ENCODE assay signal across 1 cellular context in the genomic region with DNA sequence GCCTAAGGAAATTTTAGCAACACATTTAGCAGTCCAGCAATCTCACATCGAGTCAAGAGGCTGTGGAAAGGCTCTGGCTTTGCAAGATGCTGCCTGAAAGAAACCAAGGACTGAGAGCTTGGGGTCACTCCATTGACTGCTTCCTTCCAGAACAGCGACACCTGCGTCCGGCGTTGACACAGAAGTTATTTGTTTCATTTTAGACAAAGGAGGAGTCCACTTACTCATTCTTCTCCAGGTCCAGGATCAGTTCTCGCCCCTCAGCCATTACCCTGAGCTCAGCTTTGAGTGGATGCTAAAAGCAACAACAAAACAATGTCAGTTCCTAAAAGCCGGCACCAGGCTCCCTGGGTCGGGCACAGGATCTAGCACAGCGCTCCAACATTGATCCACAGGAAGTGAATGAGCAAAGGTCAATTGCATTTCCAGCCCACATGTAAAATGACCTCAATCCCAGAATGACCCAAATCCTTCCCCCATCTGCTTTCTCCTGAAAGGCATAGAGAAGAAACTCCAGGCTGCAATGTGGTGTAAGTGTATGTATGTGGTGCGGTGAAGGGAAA.
TF ChIP-seq lines count a peak whose summit lies in the region.

No MANE protein-coding gene starts in this region.

TF ChIP-seq in WTC11, 78 proteins besides CTCF, POLR2A, EP300 and RAD21 (continued from another document):
- TF ChIP-seq KAT7 (CRISPR knock-in tag; IDR thresholded peaks at IDR 0.05; ENCODE audit: borderline replicate concordance) (no peak), TCF7 (CRISPR knock-in tag; IDR thresholded peaks at IDR 0.05; ENCODE audit: low read depth) (no peak), NFATC4 (CRISPR knock-in tag; IDR thresholded peaks at IDR 0.05) (no peak), JAZF1 (CRISPR knock-in tag; IDR thresholded peaks at IDR 0.05) (no peak)
- TF ChIP-seq, protein P1, sequence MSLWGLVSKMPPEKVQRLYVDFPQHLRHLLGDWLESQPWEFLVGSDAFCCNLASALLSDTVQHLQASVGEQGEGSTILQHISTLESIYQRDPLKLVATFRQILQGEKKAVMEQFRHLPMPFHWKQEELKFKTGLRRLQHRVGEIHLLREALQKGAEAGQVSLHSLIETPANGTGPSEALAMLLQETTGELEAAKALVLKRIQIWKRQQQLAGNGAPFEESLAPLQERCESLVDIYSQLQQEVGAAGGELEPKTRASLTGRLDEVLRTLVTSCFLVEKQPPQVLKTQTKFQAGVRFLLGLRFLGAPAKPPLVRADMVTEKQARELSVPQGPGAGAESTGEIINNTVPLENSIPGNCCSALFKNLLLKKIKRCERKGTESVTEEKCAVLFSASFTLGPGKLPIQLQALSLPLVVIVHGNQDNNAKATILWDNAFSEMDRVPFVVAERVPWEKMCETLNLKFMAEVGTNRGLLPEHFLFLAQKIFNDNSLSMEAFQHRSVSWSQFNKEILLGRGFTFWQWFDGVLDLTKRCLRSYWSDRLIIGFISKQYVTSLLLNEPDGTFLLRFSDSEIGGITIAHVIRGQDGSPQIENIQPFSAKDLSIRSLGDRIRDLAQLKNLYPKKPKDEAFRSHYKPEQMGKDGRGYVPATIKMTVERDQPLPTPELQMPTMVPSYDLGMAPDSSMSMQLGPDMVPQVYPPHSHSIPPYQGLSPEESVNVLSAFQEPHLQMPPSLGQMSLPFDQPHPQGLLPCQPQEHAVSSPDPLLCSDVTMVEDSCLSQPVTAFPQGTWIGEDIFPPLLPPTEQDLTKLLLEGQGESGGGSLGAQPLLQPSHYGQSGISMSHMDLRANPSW (CRISPR knock-in tag; conservative IDR thresholded peaks at IDR 0.05; ENCODE audit: low read depth), result no peak
- TF ChIP-seq, protein P2, sequence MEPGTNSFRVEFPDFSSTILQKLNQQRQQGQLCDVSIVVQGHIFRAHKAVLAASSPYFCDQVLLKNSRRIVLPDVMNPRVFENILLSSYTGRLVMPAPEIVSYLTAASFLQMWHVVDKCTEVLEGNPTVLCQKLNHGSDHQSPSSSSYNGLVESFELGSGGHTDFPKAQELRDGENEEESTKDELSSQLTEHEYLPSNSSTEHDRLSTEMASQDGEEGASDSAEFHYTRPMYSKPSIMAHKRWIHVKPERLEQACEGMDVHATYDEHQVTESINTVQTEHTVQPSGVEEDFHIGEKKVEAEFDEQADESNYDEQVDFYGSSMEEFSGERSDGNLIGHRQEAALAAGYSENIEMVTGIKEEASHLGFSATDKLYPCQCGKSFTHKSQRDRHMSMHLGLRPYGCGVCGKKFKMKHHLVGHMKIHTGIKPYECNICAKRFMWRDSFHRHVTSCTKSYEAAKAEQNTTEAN (CRISPR knock-in tag; IDR thresholded peaks at IDR 0.05), result no peak
TF ChIP-seq in WTC11: peak in this region for 0.
